23 cellular contexts compared by ENCODE assay signal in the genomic region with DNA sequence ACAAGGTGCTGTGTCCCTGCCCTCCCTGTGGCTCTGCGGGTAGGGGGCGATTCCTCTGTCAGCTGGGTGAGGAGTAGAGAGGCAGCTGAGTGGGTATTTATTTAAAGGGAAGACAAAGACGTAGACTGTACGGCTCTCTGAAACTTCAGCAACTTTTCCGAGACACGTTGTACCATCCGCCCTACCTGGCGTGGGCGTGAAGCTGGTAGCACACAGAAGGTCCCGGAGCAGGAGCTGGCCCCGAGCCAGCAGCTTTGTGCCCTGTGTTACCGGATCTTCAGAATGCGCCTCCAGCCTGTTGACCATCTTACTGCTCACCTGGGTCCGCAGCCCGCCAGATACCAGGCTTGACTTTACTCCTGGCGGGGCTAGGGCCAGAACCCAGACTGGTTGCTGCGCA.
"Had no signal": no experiment of that assay in that cellular context is flagged by ENCODE, and none has a peak within 500 bp of the region (broad histone marks: within the 10 kb centered on the region; RNA-seq: fewer than 3 reads in every experiment).

No MANE protein-coding gene starts in this region.

- H3K9me3 ChIP-seq: left ventricle myocardium inferior, right atrium auricular region, testis had no signal

- ATAC-seq: activated CD4-positive, alpha-beta T cell treated with anti-CD3 and anti-CD28 coated beads for 36 hours; activated T-cell treated with anti-CD3 and anti-CD28 coated beads, Interleukin-2, amount 50 U/mL, for 72 hours; foreskin keratinocyte; natural killer cell; stimulated activated naive CD8-positive, alpha-beta T cell treated with anti-CD3 and anti-CD28 coated beads, Interleukin-15, Interleukin-2, amounts not matched to agents 100 U/mL and 50 U/mL, for 24 hours had no signal

- H3K27ac ChIP-seq: cardiac muscle cell, foreskin keratinocyte, hepatocyte, left ventricle myocardium inferior, right atrium auricular region, testis had no signal

- H3K4me3 ChIP-seq: cardiac muscle cell, hepatocyte, left ventricle myocardium inferior, right atrium auricular region, testis had no signal

- H3K36me3 ChIP-seq: cardiac muscle cell, left ventricle myocardium inferior, right atrium auricular region had no signal

- H3K4me1 Mint-ChIP-seq: activated B cell treated with CpG ODN at 0.5 μM for 24 hours; activated CD4-positive, alpha-beta T cell treated with anti-CD3 and anti-CD28 coated beads for 36 hours; activated naive CD4-positive, alpha-beta T cell treated with anti-CD3 and anti-CD28 coated beads, Interleukin-2, amount 10 ng/mL, durations not matched to agents 7 days and 5 days had no signal

- H3K27me3 ChIP-seq: cardiac muscle cell, foreskin keratinocyte, hepatocyte, right atrium auricular region, testis had no signal

- H3K4me3 Mint-ChIP-seq: activated B cell treated with CpG ODN at 0.5 μM for 24 hours; activated CD4-positive, alpha-beta T cell treated with anti-CD3 and anti-CD28 coated beads for 36 hours; activated naive CD4-positive, alpha-beta T cell treated with anti-CD3 and anti-CD28 coated beads, Interleukin-2, amount 10 ng/mL, durations not matched to agents 7 days and 5 days; activated T-cell treated with anti-CD3 and anti-CD28 coated beads, Interleukin-2, amount 50 U/mL, for 72 hours; immature natural killer cell; natural killer cell had no signal

- H3K27me3 Mint-ChIP-seq: activated B cell treated with CpG ODN at 0.5 μM for 24 hours; activated CD4-positive, alpha-beta T cell treated with anti-CD3 and anti-CD28 coated beads for 36 hours; activated naive CD4-positive, alpha-beta T cell treated with anti-CD3 and anti-CD28 coated beads, Interleukin-2, amount 10 ng/mL, durations not matched to agents 7 days and 5 days; progenitor cell of endocrine pancreas had no signal

- H3K27ac Mint-ChIP-seq: activated B cell treated with CpG ODN at 0.5 μM for 24 hours; activated CD4-positive, alpha-beta T cell treated with anti-CD3 and anti-CD28 coated beads for 36 hours; activated naive CD4-positive, alpha-beta T cell treated with anti-CD3 and anti-CD28 coated beads, Interleukin-2, amount 10 ng/mL, durations not matched to agents 7 days and 5 days; activated T-cell treated with anti-CD3 and anti-CD28 coated beads, Interleukin-2, amount 50 U/mL, for 72 hours; immature natural killer cell; natural killer cell; progenitor cell of endocrine pancreas had no signal

- H3K9me3 Mint-ChIP-seq: activated B cell treated with CpG ODN at 0.5 μM for 24 hours; activated T-cell treated with anti-CD3 and anti-CD28 coated beads, Interleukin-2, amount 50 U/mL, for 72 hours; natural killer cell had no signal

- H3K36me3 Mint-ChIP-seq: activated naive CD4-positive, alpha-beta T cell treated with anti-CD3 and anti-CD28 coated beads, Interleukin-2, amount 10 ng/mL, durations not matched to agents 7 days and 5 days; natural killer cell had no signal

- H3K4me1 ChIP-seq: foreskin keratinocyte, left ventricle myocardium inferior, right atrium auricular region, testis had no signal

- DNase-seq: activated B cell treated with CpG ODN at 0.5 μM for 24 hours; activated CD4-positive, alpha-beta T cell treated with anti-CD3 and anti-CD28 coated beads for 36 hours; activated CD4-positive, alpha-beta T cell treated with anti-CD3 and anti-CD28 coated beads, Interleukin-2, amount 50 U/mL, for 48 hours; activated effector memory CD4-positive, alpha-beta T cell treated with Interleukin-2 at 50 U/mL for 16 hours; activated naive CD4-positive, alpha-beta T cell treated with anti-CD3 and anti-CD28 coated beads, Interleukin-2, amount 10 ng/mL, durations not matched to agents 7 days and 5 days; activated T-cell treated with anti-CD3 and anti-CD28 coated beads, Interleukin-2, amount 50 U/mL, for 72 hours; amygdala; dermis blood vessel endothelial cell; effector CD8-positive, alpha-beta T cell; foreskin keratinocyte; immature natural killer cell; left ventricle myocardium inferior; midbrain; natural killer cell; stimulated activated CD4-positive, alpha-beta T cell treated with anti-CD3 and anti-CD28 coated beads, Interleukin-4, amount 100 ng/mL, for 4 hours; stimulated activated naive CD8-positive, alpha-beta T cell treated with anti-CD3 and anti-CD28 coated beads, Interleukin-15, Interleukin-2, amounts not matched to agents 100 U/mL and 50 U/mL, for 24 hours; T-helper 9 cell; testis; trophoblast cell had no signal
